ENCODE assay signal across 20 cellular contexts in the genomic region with DNA sequence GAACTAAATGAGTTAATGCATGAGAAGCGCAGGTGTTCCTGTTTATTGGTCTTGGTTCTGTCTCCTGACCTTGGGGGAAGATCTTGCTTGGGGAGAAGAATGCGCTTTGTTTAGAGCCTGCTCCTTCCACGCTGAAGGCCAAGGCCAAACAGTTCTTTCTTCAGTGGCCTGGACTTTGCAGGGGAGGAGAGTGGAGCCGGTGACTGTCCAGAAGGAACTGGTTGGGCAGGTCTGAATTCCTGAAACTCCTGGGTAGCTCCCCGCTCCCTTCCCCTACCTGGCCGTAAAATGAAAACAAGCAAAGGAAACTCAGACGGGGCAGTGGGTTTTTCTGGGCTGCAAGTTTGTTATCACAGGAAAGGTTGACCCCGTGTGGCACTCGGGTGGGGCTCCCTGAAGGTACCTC. TPM values are rescaled to one million over a fixed set of nuclear protein-coding genes. Genes with fewer than 3 reads are reported as not detected.
A peak's percentile ranks its signal among the peaks of the same experiment; 100 is the strongest.
DNase-seq lines count a peak whose midpoint lies in the region; ATAC-seq and TF ChIP-seq lines count a peak whose summit lies in the region.
"Had no signal": no experiment of that assay in that cellular context is flagged by ENCODE, and none has a peak within 500 bp of the region (broad histone marks: within the 10 kb centered on the region; RNA-seq: fewer than 3 reads in every experiment).

No MANE protein-coding gene starts in this region.

- ATAC-seq in CD8-positive, alpha-beta T cell = no peak
- ATAC-seq: activated T-helper 17 cell treated with anti-CD3 and anti-CD28 coated beads, Interleukin-2, amount 50 U/mL, for 72 hours; left cardiac atrium; naive thymus-derived CD8-positive, alpha-beta T cell; right cardiac atrium had no signal

- intact Hi-C loops in CD8-positive, alpha-beta T cell (cut with DNase I, micrococcal nuclease) = no loop called here
- intact Hi-C loops in A673 (cut with micrococcal nuclease; ENCODE audit: unreplicated experiment) = no loop called here

- H3K36me3 ChIP-seq in suprapubic skin (no peaks in the 10 kb centered on the region), A673 (ENCODE audit: insufficient read depth, low read length, poor library complexity, severe bottlenecking) (no peaks in the 10 kb centered on the region)
- H3K36me3 ChIP-seq in CD8-positive, alpha-beta T cell (ENCODE audit: insufficient read depth, low read length) = no peaks in the 10 kb centered on the region
- H3K36me3 ChIP-seq: BE2C, HAP-1 had no signal

- no peak for TF ChIP-seq EP300 in suprapubic skin (IDR thresholded peaks at IDR 0.05)

- TF ChIP-seq POLR2A in suprapubic skin (IDR thresholded peaks at IDR 0.05) = no peak

- H3K4me3 Mint-ChIP-seq in chondrocyte (ENCODE audit: unreplicated experiment) = no peak overlapping the region
- H3K4me3 Mint-ChIP-seq in CD8-positive, alpha-beta T cell = no peak overlapping the region
- H3K4me3 Mint-ChIP-seq: activated T-helper 17 cell treated with anti-CD3 and anti-CD28 coated beads, Interleukin-2, amount 50 U/mL, for 72 hours had no signal

- peaks cover 2% of the 10 kb centered on the region for H3K36me3 Mint-ChIP-seq in chondrocyte (ENCODE audit: low read depth)
- H3K36me3 Mint-ChIP-seq in CD8-positive, alpha-beta T cell = no peaks in the 10 kb centered on the region
- H3K36me3 Mint-ChIP-seq: naive thymus-derived CD8-positive, alpha-beta T cell had no signal

- CTCF ChIA-PET in CD8-positive, alpha-beta T cell (lab: Charles Lee) = no interaction called here
- CTCF ChIA-PET in A673 (lab: Charles Lee) = no interaction called here

- H3K27ac ChIP-seq in suprapubic skin (peak overlapping the region; percentile 42), A673 (ENCODE audit: low read depth, low read length, poor library complexity, severe bottlenecking) (no peak overlapping the region)
- H3K27ac ChIP-seq in CD8-positive, alpha-beta T cell (ENCODE audit: low read depth, low read length) = no peak overlapping the region
- H3K27ac ChIP-seq: KMS-11 had no signal

- H3K27me3 ChIP-seq in suprapubic skin = peaks cover 22% of the 10 kb centered on the region
- peaks cover 20% of the 10 kb centered on the region for H3K27me3 ChIP-seq in CD8-positive, alpha-beta T cell (ENCODE audit: insufficient read depth, low read length)
- H3K27me3 ChIP-seq in A673 (replicated peaks; ENCODE audit: insufficient read depth, low read depth, low read length, poor library complexity) = no peaks in the 10 kb centered on the region
- H3K27me3 ChIP-seq: BE2C had no signal

- peaks cover 45% of the 10 kb centered on the region for H3K27me3 Mint-ChIP-seq in chondrocyte (ENCODE audit: low read depth)
- peaks cover 34% of the 10 kb centered on the region for H3K27me3 Mint-ChIP-seq in CD8-positive, alpha-beta T cell (ENCODE audit: low read depth)

- H3K4me3 ChIP-seq in suprapubic skin (no peak overlapping the region), A673 (ENCODE audit: low read depth, low read length, poor library complexity, severe bottlenecking) (no peak overlapping the region)
- H3K4me3 ChIP-seq in CD8-positive, alpha-beta T cell (ENCODE audit: low read depth, low read length) = no peak overlapping the region
- H3K4me3 ChIP-seq: HAP-1 had no signal

- H3K4me1 Mint-ChIP-seq in chondrocyte (ENCODE audit: low read depth) = peaks cover 18% of the 10 kb centered on the region
- peaks cover 6% of the 10 kb centered on the region for H3K4me1 Mint-ChIP-seq in CD8-positive, alpha-beta T cell (ENCODE audit: low read depth)
- H3K4me1 Mint-ChIP-seq: activated T-helper 17 cell treated with anti-CD3 and anti-CD28 coated beads, Interleukin-2, amount 50 U/mL, for 72 hours had no signal

- no peak overlapping the region for H3K27ac Mint-ChIP-seq in chondrocyte (ENCODE audit: unreplicated experiment)
- H3K27ac Mint-ChIP-seq in CD8-positive, alpha-beta T cell = no peak overlapping the region
- H3K27ac Mint-ChIP-seq: activated T-helper 17 cell treated with anti-CD3 and anti-CD28 coated beads, Interleukin-2, amount 50 U/mL, for 72 hours; naive thymus-derived CD8-positive, alpha-beta T cell had no signal

- POLR2A ChIA-PET in CD8-positive, alpha-beta T cell (lab: Charles Lee) = no interaction called here
- POLR2A ChIA-PET in A673 (lab: Charles Lee; ENCODE audit: low non-redundant PET) = no interaction called here

- BruUV-seq in A673 (replicated peaks; lab: Mats Ljungman, UMichigan) = no TSS peak

- peaks cover 3% of the 10 kb centered on the region for H3K9me3 Mint-ChIP-seq in chondrocyte (ENCODE audit: low read depth)
- no peaks in the 10 kb centered on the region for H3K9me3 Mint-ChIP-seq in CD8-positive, alpha-beta T cell
- H3K9me3 Mint-ChIP-seq: activated T-helper 17 cell treated with anti-CD3 and anti-CD28 coated beads, Interleukin-2, amount 50 U/mL, for 72 hours had no signal

- H3K4me1 ChIP-seq in suprapubic skin (peaks cover 30% of the 10 kb centered on the region), A673 (ENCODE audit: insufficient read depth, low read length, poor library complexity, severe bottlenecking) (peaks cover 6% of the 10 kb centered on the region)
- H3K4me1 ChIP-seq in CD8-positive, alpha-beta T cell (ENCODE audit: insufficient read depth, low read length) = peaks cover 8% of the 10 kb centered on the region

- TF ChIP-seq CTCF in chondrocyte (IDR thresholded peaks at IDR 0.05) = no peak
- TF ChIP-seq CTCF in suprapubic skin (IDR thresholded peaks at IDR 0.05) = no peak
- no peak for TF ChIP-seq CTCF in CD8-positive, alpha-beta T cell (IDR thresholded peaks at IDR 0.05)
- no peak for TF ChIP-seq CTCF in A673 (conservative IDR thresholded peaks at IDR 0.05; ENCODE audit: low read depth, low read length)

- H3K9me3 ChIP-seq in suprapubic skin (no peaks in the 10 kb centered on the region), A673 (ENCODE audit: low read depth, low read length, poor library complexity, severe bottlenecking) (no peaks in the 10 kb centered on the region)
- no peaks in the 10 kb centered on the region for H3K9me3 ChIP-seq in CD8-positive, alpha-beta T cell (ENCODE audit: low read length)
- H3K9me3 ChIP-seq: BE2C, HAP-1 had no signal

- 42% methylated on average over 9 of the region's 9 CpGs for WGBS in suprapubic skin

- DNase-seq in HT-29 (ENCODE audit: low spot score) = peak; percentile 82
- DNase-seq in chondrocyte (ENCODE audit: low spot score) = peak; percentile 8
- peak; percentile 85 for DNase-seq in left kidney (ENCODE audit: low read depth, low spot score)
- DNase-seq in suprapubic skin (ENCODE audit: low spot score in 2 of 2) = no peak
- DNase-seq in CD8-positive, alpha-beta T cell = no peak
- no peak for DNase-seq in DMS79 treated with DMSO at 0.1 percent for 48 hours (lab: John Stamatoyannopoulos, UW)
- no peak for DNase-seq in A673 (ENCODE audit: low spot score)
- DNase-seq in epidermal melanocyte (ENCODE audit: insufficient read length, low spot score) = no peak
- DNase-seq: BE2C; DND-41; left cardiac atrium; naive thymus-derived CD8-positive, alpha-beta T cell; NCI-H146; NCI-H446; OCI-M1; right cardiac atrium had no signal

RNA-seq across cellular contexts. Expression of gene ARHGAP8, which starts 3.6 kb away (rescaled TPM):
- 30.6 and 38.1 TPM in 2 replicates for total RNA-seq in HT-29 (2014; rRNA removed; shearing (Covaris generic))
- total RNA-seq in chondrocyte = 0.25 to 0.58 TPM (median 0.51 TPM) in 3 replicates
- total RNA-seq in suprapubic skin = 1 to 10 TPM; 1.5 to 6.9 (median 4.2) TPM
- 10 to 100 TPM; 14.4 to 15.4 TPM for total RNA-seq in CD8-positive, alpha-beta T cell
- total RNA-seq in A673 (2021) = 0.31 TPM in 1 of 2 replicates, not detected in the other
- total RNA-seq: endothelial cell of umbilical vein had no signal

RNA-seq across cellular contexts. Expression of gene PRR5, which starts 54.0 kb away (rescaled TPM):
- total RNA-seq in HT-29 (2014; rRNA removed; shearing (Covaris generic)) = 16.6 and 16.9 TPM in 2 replicates
- total RNA-seq in chondrocyte (10.6 to 17.2 TPM (median 15.1 TPM) in 3 replicates), suprapubic skin (10 to 100 TPM; 14.9 to 25.0 (median 20.4) TPM), A673 (2021) (15.6 and 17.9 TPM in 2 replicates)
- 10 to 100 TPM; 47.6 to 49.3 TPM for total RNA-seq in CD8-positive, alpha-beta T cell

Comparison
In these comparisons a context has a peak if more than half of its experiments do, and no peak if none do; other contexts are left out.
1. DNase-seq: peak in HT-29 (single experiment), chondrocyte (single experiment) and left kidney (single experiment); none in suprapubic skin (0 of 2), CD8-positive, alpha-beta T cell (0 of 7), DMS79 treated with DMSO at 0.1 percent for 48 hours (single experiment), A673 (single experiment) and epidermal melanocyte (single experiment).